1 cellular context compared by ENCODE assay signal in genomic region chr4:35358001-35358584, GRCh38.
TF ChIP-seq lines count a peak whose summit lies in the region.

No MANE protein-coding gene starts in this region.

TF ChIP-seq in WTC11, 78 proteins besides CTCF, POLR2A, EP300 and RAD21 (continued from another document):
- no peak for TF ChIP-seq ATF6 (CRISPR knock-in tag; IDR thresholded peaks at IDR 0.05)
- no peak for TF ChIP-seq OVOL2 (CRISPR knock-in tag; IDR thresholded peaks at IDR 0.05; ENCODE audit: borderline replicate concordance)
- TF ChIP-seq, protein P1, sequence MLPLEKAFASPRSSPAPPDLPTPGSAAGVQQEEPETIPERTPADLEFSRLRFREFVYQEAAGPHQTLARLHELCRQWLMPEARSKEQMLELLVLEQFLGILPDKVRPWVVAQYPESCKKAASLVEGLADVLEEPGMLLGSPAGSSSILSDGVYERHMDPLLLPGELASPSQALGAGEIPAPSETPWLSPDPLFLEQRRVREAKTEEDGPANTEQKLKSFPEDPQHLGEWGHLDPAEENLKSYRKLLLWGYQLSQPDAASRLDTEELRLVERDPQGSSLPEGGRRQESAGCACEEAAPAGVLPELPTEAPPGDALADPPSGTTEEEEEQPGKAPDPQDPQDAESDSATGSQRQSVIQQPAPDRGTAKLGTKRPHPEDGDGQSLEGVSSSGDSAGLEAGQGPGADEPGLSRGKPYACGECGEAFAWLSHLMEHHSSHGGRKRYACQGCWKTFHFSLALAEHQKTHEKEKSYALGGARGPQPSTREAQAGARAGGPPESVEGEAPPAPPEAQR (CRISPR knock-in tag; IDR thresholded peaks at IDR 0.05), result no peak
- TF ChIP-seq, protein P2, sequence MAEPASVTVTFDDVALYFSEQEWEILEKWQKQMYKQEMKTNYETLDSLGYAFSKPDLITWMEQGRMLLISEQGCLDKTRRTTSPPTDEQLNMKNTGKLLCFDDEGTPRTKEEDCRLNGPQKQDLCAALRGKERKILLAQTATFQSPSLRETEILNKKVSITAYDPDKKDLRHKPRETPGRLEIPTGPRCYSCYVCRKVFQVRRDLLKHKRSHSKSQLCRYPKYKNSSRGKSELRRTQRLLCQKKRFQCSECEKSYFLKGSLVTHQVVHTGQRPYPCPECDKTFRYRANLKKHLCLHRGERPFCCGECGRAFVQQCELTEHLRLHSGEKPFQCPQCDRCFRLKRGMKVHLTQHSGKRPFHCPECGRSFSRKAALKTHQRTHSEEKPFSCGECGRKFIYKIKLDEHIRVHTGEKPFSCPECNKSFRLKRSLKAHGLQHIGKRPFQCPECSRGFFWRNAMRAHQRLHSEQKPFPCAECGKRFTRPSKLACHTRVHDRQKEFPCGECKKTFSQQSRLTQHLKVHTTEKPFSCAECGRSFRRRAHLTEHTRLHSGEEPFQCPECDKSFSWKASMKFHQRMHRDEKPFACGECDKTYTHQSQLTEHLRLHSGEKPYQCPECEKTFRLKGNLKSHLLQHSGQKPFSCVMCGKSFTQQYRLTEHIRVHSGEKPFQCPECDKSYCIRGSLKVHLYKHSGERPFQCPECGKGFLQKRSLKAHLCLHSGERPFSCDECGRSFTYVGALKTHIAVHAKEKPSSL (CRISPR knock-in tag; conservative IDR thresholded peaks at IDR 0.05), result no peak
- TF ChIP-seq ZNF317 (CRISPR knock-in tag; IDR thresholded peaks at IDR 0.05; ENCODE audit: borderline replicate concordance, low read depth), result no peak
- TF ChIP-seq CREB1 (CRISPR knock-in tag; IDR thresholded peaks at IDR 0.05), result no peak
- TF ChIP-seq, protein P3, sequence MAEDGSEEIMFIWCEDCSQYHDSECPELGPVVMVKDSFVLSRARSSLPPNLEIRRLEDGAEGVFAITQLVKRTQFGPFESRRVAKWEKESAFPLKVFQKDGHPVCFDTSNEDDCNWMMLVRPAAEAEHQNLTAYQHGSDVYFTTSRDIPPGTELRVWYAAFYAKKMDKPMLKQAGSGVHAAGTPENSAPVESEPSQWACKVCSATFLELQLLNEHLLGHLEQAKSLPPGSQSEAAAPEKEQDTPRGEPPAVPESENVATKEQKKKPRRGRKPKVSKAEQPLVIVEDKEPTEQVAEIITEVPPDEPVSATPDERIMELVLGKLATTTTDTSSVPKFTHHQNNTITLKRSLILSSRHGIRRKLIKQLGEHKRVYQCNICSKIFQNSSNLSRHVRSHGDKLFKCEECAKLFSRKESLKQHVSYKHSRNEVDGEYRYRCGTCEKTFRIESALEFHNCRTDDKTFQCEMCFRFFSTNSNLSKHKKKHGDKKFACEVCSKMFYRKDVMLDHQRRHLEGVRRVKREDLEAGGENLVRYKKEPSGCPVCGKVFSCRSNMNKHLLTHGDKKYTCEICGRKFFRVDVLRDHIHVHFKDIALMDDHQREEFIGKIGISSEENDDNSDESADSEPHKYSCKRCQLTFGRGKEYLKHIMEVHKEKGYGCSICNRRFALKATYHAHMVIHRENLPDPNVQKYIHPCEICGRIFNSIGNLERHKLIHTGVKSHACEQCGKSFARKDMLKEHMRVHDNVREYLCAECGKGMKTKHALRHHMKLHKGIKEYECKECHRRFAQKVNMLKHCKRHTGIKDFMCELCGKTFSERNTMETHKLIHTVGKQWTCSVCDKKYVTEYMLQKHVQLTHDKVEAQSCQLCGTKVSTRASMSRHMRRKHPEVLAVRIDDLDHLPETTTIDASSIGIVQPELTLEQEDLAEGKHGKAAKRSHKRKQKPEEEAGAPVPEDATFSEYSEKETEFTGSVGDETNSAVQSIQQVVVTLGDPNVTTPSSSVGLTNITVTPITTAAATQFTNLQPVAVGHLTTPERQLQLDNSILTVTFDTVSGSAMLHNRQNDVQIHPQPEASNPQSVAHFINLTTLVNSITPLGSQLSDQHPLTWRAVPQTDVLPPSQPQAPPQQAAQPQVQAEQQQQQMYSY (CRISPR knock-in tag; IDR thresholded peaks at IDR 0.05), result no peak
- no peak for TF ChIP-seq JAZF1 (CRISPR knock-in tag; IDR thresholded peaks at IDR 0.05)
- TF ChIP-seq EMX1 (CRISPR knock-in tag; IDR thresholded peaks at IDR 0.05), result no peak
